8 cellular contexts compared by ENCODE assay signal in the genomic region with DNA sequence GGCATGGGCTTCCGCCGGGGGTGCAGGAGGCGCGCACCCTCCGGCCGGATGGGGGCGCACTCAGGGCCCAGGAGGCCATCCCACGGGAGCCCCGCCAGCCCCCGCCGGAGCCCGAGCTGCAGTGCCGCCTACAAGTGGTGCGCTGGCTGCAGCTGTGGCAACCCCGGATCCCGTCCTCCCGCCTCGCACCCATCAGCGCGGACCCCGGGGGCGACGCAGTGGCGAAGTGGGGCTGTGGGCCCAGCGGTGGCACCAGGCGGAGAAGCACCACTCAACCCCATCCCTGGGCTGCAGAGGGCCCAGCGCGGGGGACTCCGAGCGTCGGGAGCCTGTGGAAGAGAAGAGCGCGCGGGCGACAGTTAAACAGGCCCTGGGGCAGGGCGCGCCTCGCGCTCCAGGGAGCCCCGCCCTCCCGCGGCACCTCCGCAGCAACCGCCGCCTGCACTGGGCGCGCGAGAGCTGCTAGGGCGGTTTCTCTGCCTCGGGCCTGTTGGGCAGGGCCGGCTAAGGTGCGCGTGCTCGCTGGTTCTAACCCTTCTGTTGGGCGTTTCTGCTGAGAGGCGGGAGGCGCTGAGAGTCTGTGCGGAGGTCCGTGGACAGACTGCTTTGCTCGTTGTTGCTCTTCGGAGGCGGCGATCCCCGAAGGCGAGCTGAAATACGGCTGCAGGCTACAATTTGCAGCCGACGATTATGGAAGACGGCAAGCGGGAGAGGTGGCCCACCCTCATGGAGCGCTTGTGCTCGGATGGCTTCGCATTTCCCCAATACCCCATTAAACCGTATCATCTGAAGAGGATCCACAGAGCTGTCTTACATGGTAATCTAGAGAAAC. TPM values are rescaled to one million over a fixed set of nuclear protein-coding genes. Genes with fewer than 3 reads are reported as not detected.
A peak's percentile ranks its signal among the peaks of the same experiment; 100 is the strongest.
DNase-seq lines count a peak whose midpoint lies in the region; ATAC-seq and TF ChIP-seq lines count a peak whose summit lies in the region.
"Not testable (repeated sequence)": the region's sequence is repeated elsewhere in the genome, so short reads cannot be mapped to it uniquely, and the experiment has no call there.

A gene (plus strand): TSS at position 104 of the 832 bp plus-strand sequence. CDS start 587 bp downstream, at position 691.

- H3K36me3 ChIP-seq in adrenal gland (replicated peaks in 1 of 2); neural cell (ENCODE audit: insufficient read depth, low read length): not testable (repeated sequence)

- peak; percentile 57 for TF ChIP-seq CTCF in Calu3 (IDR thresholded peaks at IDR 0.05; ENCODE audit: unreplicated experiment)
- peak; percentile 10 to 61 (median 30) for TF ChIP-seq CTCF in adrenal gland (IDR thresholded peaks at IDR 0.05)
- TF ChIP-seq CTCF in neural cell (IDR thresholded peaks at IDR 0.05; ENCODE audit: poor library complexity, severe bottlenecking) = peak; percentile 57

- H3K9me3 Mint-ChIP-seq in Calu3 (ENCODE audit: low read depth, unreplicated experiment); T-helper 1 cell treated with Interleukin-12 subunit alpha and Interleukin-12 subunit beta and Interleukin-4 antibody, amounts not matched to agents 30 μg/mL and 1 μg/mL, for 36 hours: not testable (repeated sequence)

- peak within 1 kb of the TSS; percentile 97 for H3K4me3 Mint-ChIP-seq in Calu3 (ENCODE audit: low read depth, unreplicated experiment)
- peak within 1 kb of the TSS; percentile 98 for H3K4me3 Mint-ChIP-seq in T-helper 1 cell treated with Interleukin-12 subunit alpha and Interleukin-12 subunit beta and Interleukin-4 antibody, amounts not matched to agents 30 μg/mL and 1 μg/mL, for 36 hours

- intact Hi-C loops in Calu3 (cut with micrococcal nuclease; ENCODE audit: unreplicated experiment) (loop anchor here (5.0 kb wide), 2 partner anchors 101 to 256 kb away; a partner anchor contains a TSS), adrenal gland (cut with DNase I) (loop anchor here in 1 of 2 donors (10.0 kb wide), 2 partner anchors 98 to 248 kb away; no protein-coding TSS in a partner anchor)

- not testable (repeated sequence) for H3K4me1 ChIP-seq in adrenal gland (replicated peaks in 1 of 2)

- H3K79me2 ChIP-seq in neural cell (replicated peaks; ENCODE audit: insufficient read depth, low read length) = not testable (repeated sequence)

- H3K27me3 ChIP-seq in adrenal gland; neural cell (ENCODE audit: insufficient read depth, low read depth, low read length): not testable (repeated sequence)

- H3K4me2 ChIP-seq in neural cell (ENCODE audit: low read length) = peak within 1 kb of the TSS; percentile 70

- ATAC-seq in GM21360 (IDR thresholded peaks at IDR 0.05; ENCODE audit: unreplicated experiment) (peak; percentile 88), HG03457 (IDR thresholded peaks at IDR 0.05; ENCODE audit: unreplicated experiment) (peak; percentile 77)

- peak within 1 kb of the TSS; percentile 49 for H2AFZ ChIP-seq in neural cell (ENCODE audit: low read depth, low read length)

- CTCF ChIA-PET in Calu3 (lab: Charles Lee) = interaction anchor here (0.7 to 1.6 kb wide), 4 partner anchors 255 to 350 kb away, joined by 3 to 5 read pairs (median 4); a partner anchor contains a TSS

- H3K9me2 ChIP-seq in neural cell (ENCODE audit: insufficient read depth, low read length) = not testable (repeated sequence)

- BruUV-seq in Calu3 (replicated peaks; lab: Mats Ljungman, UMichigan) = not testable (repeated sequence)

- peak within 1 kb of the TSS; percentile 97 for H3K27ac Mint-ChIP-seq in Calu3 (ENCODE audit: unreplicated experiment)
- peak within 1 kb of the TSS; percentile 98 for H3K27ac Mint-ChIP-seq in T-helper 1 cell treated with Interleukin-12 subunit alpha and Interleukin-12 subunit beta and Interleukin-4 antibody, amounts not matched to agents 30 μg/mL and 1 μg/mL, for 36 hours

- H3K4me3 ChIP-seq in adrenal gland (peak within 1 kb of the TSS; percentile 62 to 85 (median 73)), neural cell (ENCODE audit: low read length) (peak within 1 kb of the TSS; percentile 69)

- TF ChIP-seq EP300 in neural cell (conservative IDR thresholded peaks at IDR 0.05; ENCODE audit: poor library complexity, severe bottlenecking) = not testable (repeated sequence)

- 0 to 1% (median 0%) methylated on average over 8 to 59 of the region's 74 CpGs for WGBS in adrenal gland, 4 donors

- peak; percentile 46 to 73 for TF ChIP-seq POLR2A in adrenal gland (IDR thresholded peaks at IDR 0.05)

- H3K27ac ChIP-seq in adrenal gland (peak within 1 kb of the TSS; percentile 15 to 96 (median 87)), neural cell (ENCODE audit: low read length) (peak within 1 kb of the TSS; percentile 88)

- peaks cover 31% of the 10 kb centered on the region for H3K27me3 Mint-ChIP-seq in Calu3 (ENCODE audit: unreplicated experiment)
- peaks cover 29% of the 10 kb centered on the region for H3K27me3 Mint-ChIP-seq in T-helper 1 cell treated with Interleukin-12 subunit alpha and Interleukin-12 subunit beta and Interleukin-4 antibody, amounts not matched to agents 30 μg/mL and 1 μg/mL, for 36 hours (ENCODE audit: low read depth)

- H3K36me3 Mint-ChIP-seq in Calu3 (ENCODE audit: insufficient read depth, unreplicated experiment) = peaks cover 19% of the 10 kb centered on the region
- not testable (repeated sequence) for H3K36me3 Mint-ChIP-seq in T-helper 1 cell treated with Interleukin-12 subunit alpha and Interleukin-12 subunit beta and Interleukin-4 antibody, amounts not matched to agents 30 μg/mL and 1 μg/mL, for 36 hours (ENCODE audit: low read depth)

- H3K9me3 ChIP-seq in adrenal gland (replicated peaks in 1 of 3); neural cell (ENCODE audit: low read length): not testable (repeated sequence)

- peak; percentile 90 for DNase-seq in Calu3
- DNase-seq in adrenal gland = peak; percentile 82 to 90 (median 84)
- peak; percentile 91 for DNase-seq in glomerular visceral epithelial cell (ENCODE audit: extremely low spot score)
- DNase-seq in stimulated activated CD8-positive, alpha-beta memory T cell treated with anti-CD3 and anti-CD28 coated beads, Interleukin-4, amount 100 ng/mL, for 48 hours = peak; percentile 88

- not testable (repeated sequence) for H3K4me1 Mint-ChIP-seq in Calu3 (ENCODE audit: low read depth, unreplicated experiment)
- peaks cover 12% of the 10 kb centered on the region for H3K4me1 Mint-ChIP-seq in T-helper 1 cell treated with Interleukin-12 subunit alpha and Interleukin-12 subunit beta and Interleukin-4 antibody, amounts not matched to agents 30 μg/mL and 1 μg/mL, for 36 hours (ENCODE audit: low read depth)

- H4K20me1 ChIP-seq in neural cell (ENCODE audit: insufficient read depth) = not testable (repeated sequence)

- TF ChIP-seq RAD21 in neural cell (conservative IDR thresholded peaks at IDR 0.05) = not testable (repeated sequence)

- H3K9ac ChIP-seq in neural cell (ENCODE audit: low read length) = peak within 1 kb of the TSS; percentile 84

- H3F3A ChIP-seq in neural cell (ENCODE audit: insufficient read depth, low read length, poor library complexity, severe bottlenecking) = not testable (repeated sequence)

TF ChIP-seq in neural cell, 6 proteins besides CTCF, POLR2A, EP300 and RAD21:
- TF ChIP-seq, protein P1, sequence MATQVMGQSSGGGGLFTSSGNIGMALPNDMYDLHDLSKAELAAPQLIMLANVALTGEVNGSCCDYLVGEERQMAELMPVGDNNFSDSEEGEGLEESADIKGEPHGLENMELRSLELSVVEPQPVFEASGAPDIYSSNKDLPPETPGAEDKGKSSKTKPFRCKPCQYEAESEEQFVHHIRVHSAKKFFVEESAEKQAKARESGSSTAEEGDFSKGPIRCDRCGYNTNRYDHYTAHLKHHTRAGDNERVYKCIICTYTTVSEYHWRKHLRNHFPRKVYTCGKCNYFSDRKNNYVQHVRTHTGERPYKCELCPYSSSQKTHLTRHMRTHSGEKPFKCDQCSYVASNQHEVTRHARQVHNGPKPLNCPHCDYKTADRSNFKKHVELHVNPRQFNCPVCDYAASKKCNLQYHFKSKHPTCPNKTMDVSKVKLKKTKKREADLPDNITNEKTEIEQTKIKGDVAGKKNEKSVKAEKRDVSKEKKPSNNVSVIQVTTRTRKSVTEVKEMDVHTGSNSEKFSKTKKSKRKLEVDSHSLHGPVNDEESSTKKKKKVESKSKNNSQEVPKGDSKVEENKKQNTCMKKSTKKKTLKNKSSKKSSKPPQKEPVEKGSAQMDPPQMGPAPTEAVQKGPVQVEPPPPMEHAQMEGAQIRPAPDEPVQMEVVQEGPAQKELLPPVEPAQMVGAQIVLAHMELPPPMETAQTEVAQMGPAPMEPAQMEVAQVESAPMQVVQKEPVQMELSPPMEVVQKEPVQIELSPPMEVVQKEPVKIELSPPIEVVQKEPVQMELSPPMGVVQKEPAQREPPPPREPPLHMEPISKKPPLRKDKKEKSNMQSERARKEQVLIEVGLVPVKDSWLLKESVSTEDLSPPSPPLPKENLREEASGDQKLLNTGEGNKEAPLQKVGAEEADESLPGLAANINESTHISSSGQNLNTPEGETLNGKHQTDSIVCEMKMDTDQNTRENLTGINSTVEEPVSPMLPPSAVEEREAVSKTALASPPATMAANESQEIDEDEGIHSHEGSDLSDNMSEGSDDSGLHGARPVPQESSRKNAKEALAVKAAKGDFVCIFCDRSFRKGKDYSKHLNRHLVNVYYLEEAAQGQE (IDR thresholded peaks at IDR 0.05; ENCODE audit: borderline replicate concordance) = peak; percentile 14
- TF ChIP-seq POLR2AphosphoS5 (IDR thresholded peaks at IDR 0.05) = peak; percentile 77
- TF ChIP-seq TAF1 (IDR thresholded peaks at IDR 0.05; ENCODE audit: low read depth) = peak; percentile 59

RNA-seq across cellular contexts. Expression of the gene that starts here (rescaled TPM):
- 24.9 and 29.3 TPM in 2 replicates for total RNA-seq in Calu3 (2022)
- total RNA-seq in adrenal gland = 10 to 100 TPM in 4 of 8 donors, 1 to 10 TPM in 4; 3.8 to 26.7 (median 10.0) TPM
- polyA plus RNA-seq in adrenal gland = 10 to 100 TPM in 1 of 3 donors, 1 to 10 TPM in 2; 3.0 to 14.6 (median 4.4) TPM
- 72.8 and 81.5 TPM in 2 replicates for polyA plus RNA-seq in neural cell
- polyA minus RNA-seq in neural cell = 432 and 559 TPM in 2 replicates

Comparison
In these comparisons a context has a peak if more than half of its experiments do, and no peak if none do; other contexts are left out.
1. Peak in every context shown above with its lines: DNase-seq, ATAC-seq, H3K4me3 ChIP-seq and H3K27ac ChIP-seq.